Comparison of ENCODE assay signal across 10 cellular contexts in genomic region chr17:43579570-43580140, GRCh38. TPM values are rescaled to one million over a fixed set of nuclear protein-coding genes. Genes with fewer than 3 reads are reported as not detected.
DNase-seq lines count a peak whose midpoint lies in the region; ATAC-seq, FAIRE-seq and TF ChIP-seq lines count a peak whose summit lies in the region.
"Had no signal": no experiment of that assay in that cellular context is flagged by ENCODE, and none has a peak within 500 bp of the region (broad histone marks: within the 10 kb centered on the region; RNA-seq: fewer than 3 reads in every experiment).

No MANE protein-coding gene starts in this region.

- H3K27me3 Mint-ChIP-seq in activated naive CD8-positive, alpha-beta T cell, result no peaks in the 10 kb centered on the region
- H3K27me3 Mint-ChIP-seq in activated naive CD8-positive, alpha-beta T cell treated with anti-CD3 and anti-CD28 coated beads, Interleukin-2, amount 50 U/mL, for 24 hours, result no peaks in the 10 kb centered on the region

- no peak for DNase-seq in activated naive CD8-positive, alpha-beta T cell treated with anti-CD3 and anti-CD28 coated beads, Interleukin-2, amount 50 U/mL, for 24 hours
- peak; percentile 92 to 94 for DNase-seq in SJSA1 (ENCODE audit: low read depth in 1 of 2, low spot score in 2 of 2)
- peak; percentile 72 for DNase-seq in fibroblast of mammary gland (ENCODE audit: low read depth)
- no peak for DNase-seq in stimulated activated effector memory CD8-positive, alpha-beta T cell treated with anti-CD3 and anti-CD28 coated beads, Interleukin-12 subunit alpha, Interleukin-12 subunit beta, amount 100 ng/mL, for 72 hours (ENCODE audit: low spot score in 2 of 2)
- DNase-seq in NOMO-1 treated with dmso at 0.1 percent for 144 hours (lab: John Stamatoyannopoulos, UW; ENCODE audit: unreplicated experiment), result no peak
- DNase-seq in GM12892 (ENCODE audit: insufficient read length), result no peak
- no peak for DNase-seq in activated CD4-positive, alpha-beta T cell treated with anti-CD3 and anti-CD28 coated beads, Interleukin-2, amount 50 U/mL, for 48 hours
- DNase-seq: C1 segment of cervical spinal cord had no signal

- peaks cover 36% of the 10 kb centered on the region for H3K4me1 ChIP-seq in SJSA1 (replicated peaks)

- H3K27ac ChIP-seq in SJSA1, result peak overlapping the region; percentile 93

- H3K4me3 Mint-ChIP-seq in activated naive CD8-positive, alpha-beta T cell, result no peak overlapping the region
- H3K4me3 Mint-ChIP-seq in activated naive CD8-positive, alpha-beta T cell treated with anti-CD3 and anti-CD28 coated beads, Interleukin-2, amount 50 U/mL, for 24 hours, result no peak overlapping the region
- H3K4me3 Mint-ChIP-seq in stimulated activated effector memory CD8-positive, alpha-beta T cell treated with anti-CD3 and anti-CD28 coated beads, Interleukin-12 subunit alpha, Interleukin-12 subunit beta, amount 100 ng/mL, for 72 hours, result no peak overlapping the region

- H3K4me1 Mint-ChIP-seq in activated naive CD8-positive, alpha-beta T cell (ENCODE audit: low read depth), result peaks cover 15% of the 10 kb centered on the region
- peaks cover 13% of the 10 kb centered on the region for H3K4me1 Mint-ChIP-seq in activated naive CD8-positive, alpha-beta T cell treated with anti-CD3 and anti-CD28 coated beads, Interleukin-2, amount 50 U/mL, for 24 hours
- peaks cover 15% of the 10 kb centered on the region for H3K4me1 Mint-ChIP-seq in stimulated activated effector memory CD8-positive, alpha-beta T cell treated with anti-CD3 and anti-CD28 coated beads, Interleukin-12 subunit alpha, Interleukin-12 subunit beta, amount 100 ng/mL, for 72 hours

- no peaks in the 10 kb centered on the region for H3K9me3 Mint-ChIP-seq in activated naive CD8-positive, alpha-beta T cell (ENCODE audit: low read depth)
- no peaks in the 10 kb centered on the region for H3K9me3 Mint-ChIP-seq in activated naive CD8-positive, alpha-beta T cell treated with anti-CD3 and anti-CD28 coated beads, Interleukin-2, amount 50 U/mL, for 24 hours
- H3K9me3 Mint-ChIP-seq in stimulated activated effector memory CD8-positive, alpha-beta T cell treated with anti-CD3 and anti-CD28 coated beads, Interleukin-12 subunit alpha, Interleukin-12 subunit beta, amount 100 ng/mL, for 72 hours, result no peaks in the 10 kb centered on the region

- no peak for FAIRE-seq in GM12892 (lab: Jason Lieb, UNC)

- no peak for TF ChIP-seq CTCF in fibroblast of mammary gland (conservative IDR thresholded peaks at IDR 0.05; ENCODE audit: control insufficient read depth, insufficient read depth, low read depth, low read length)

- no peaks in the 10 kb centered on the region for H3K9me3 ChIP-seq in SJSA1 (replicated peaks)
- H3K9me3 ChIP-seq: tibial nerve had no signal

- H3K36me3 Mint-ChIP-seq in activated naive CD8-positive, alpha-beta T cell, result no peaks in the 10 kb centered on the region
- H3K36me3 Mint-ChIP-seq in activated naive CD8-positive, alpha-beta T cell treated with anti-CD3 and anti-CD28 coated beads, Interleukin-2, amount 50 U/mL, for 24 hours (ENCODE audit: low read depth), result no peaks in the 10 kb centered on the region
- no peaks in the 10 kb centered on the region for H3K36me3 Mint-ChIP-seq in stimulated activated effector memory CD8-positive, alpha-beta T cell treated with anti-CD3 and anti-CD28 coated beads, Interleukin-12 subunit alpha, Interleukin-12 subunit beta, amount 100 ng/mL, for 72 hours

- no peaks in the 10 kb centered on the region for H3K36me3 ChIP-seq in SJSA1
- H3K36me3 ChIP-seq: tibial nerve had no signal

- no peaks in the 10 kb centered on the region for H3K27me3 ChIP-seq in SJSA1 (replicated peaks)
- H3K27me3 ChIP-seq: tibial nerve had no signal

- no peak for TF ChIP-seq POLR2A in GM12892 (IDR thresholded peaks at IDR 0.05; ENCODE audit: low read depth, low read length)

- peak overlapping the region; percentile 73 for H3K27ac Mint-ChIP-seq in activated naive CD8-positive, alpha-beta T cell
- no peak overlapping the region for H3K27ac Mint-ChIP-seq in activated naive CD8-positive, alpha-beta T cell treated with anti-CD3 and anti-CD28 coated beads, Interleukin-2, amount 50 U/mL, for 24 hours
- peak overlapping the region; percentile 89 for H3K27ac Mint-ChIP-seq in stimulated activated effector memory CD8-positive, alpha-beta T cell treated with anti-CD3 and anti-CD28 coated beads, Interleukin-12 subunit alpha, Interleukin-12 subunit beta, amount 100 ng/mL, for 72 hours

- no peak for ATAC-seq in activated naive CD8-positive, alpha-beta T cell treated with anti-CD3 and anti-CD28 coated beads, Interleukin-2, amount 50 U/mL, for 24 hours
- ATAC-seq in stimulated activated effector memory CD8-positive, alpha-beta T cell treated with anti-CD3 and anti-CD28 coated beads, Interleukin-12 subunit alpha, Interleukin-12 subunit beta, amount 100 ng/mL, for 72 hours, result no peak

- H3K4me3 ChIP-seq in SJSA1 (no peak overlapping the region), fibroblast of mammary gland (ENCODE audit: control insufficient read depth, low read depth, low read length) (no peak overlapping the region)
- H3K4me3 ChIP-seq: tibial nerve had no signal

RNA-seq across cellular contexts. Expression of gene ETV4, which starts 33.5 kb away (rescaled TPM):
- 7.2 and 16.8 TPM in 2 replicates for total RNA-seq in SJSA1 (2014; rRNA removed; shearing (Covaris generic))
- 4.1 TPM for polyA plus RNA-seq in GM12892 (2012; ENCODE audit: missing spikeins)

Comparison
In these comparisons a context has a peak if more than half of its experiments do, and no peak if none do; other contexts are left out.
1. DNase-seq: peak in SJSA1 (2 of 2) and fibroblast of mammary gland (single experiment); none in activated naive CD8-positive, alpha-beta T cell treated with anti-CD3 and anti-CD28 coated beads, Interleukin-2, amount 50 U/mL, for 24 hours (single experiment), stimulated activated effector memory CD8-positive, alpha-beta T cell treated with anti-CD3 and anti-CD28 coated beads, Interleukin-12 subunit alpha, Interleukin-12 subunit beta, amount 100 ng/mL, for 72 hours (0 of 2), NOMO-1 treated with dmso at 0.1 percent for 144 hours (single experiment), GM12892 (single experiment) and activated CD4-positive, alpha-beta T cell treated with anti-CD3 and anti-CD28 coated beads, Interleukin-2, amount 50 U/mL, for 48 hours (0 of 2).